37 cellular contexts compared by ENCODE assay signal in the genomic region with DNA sequence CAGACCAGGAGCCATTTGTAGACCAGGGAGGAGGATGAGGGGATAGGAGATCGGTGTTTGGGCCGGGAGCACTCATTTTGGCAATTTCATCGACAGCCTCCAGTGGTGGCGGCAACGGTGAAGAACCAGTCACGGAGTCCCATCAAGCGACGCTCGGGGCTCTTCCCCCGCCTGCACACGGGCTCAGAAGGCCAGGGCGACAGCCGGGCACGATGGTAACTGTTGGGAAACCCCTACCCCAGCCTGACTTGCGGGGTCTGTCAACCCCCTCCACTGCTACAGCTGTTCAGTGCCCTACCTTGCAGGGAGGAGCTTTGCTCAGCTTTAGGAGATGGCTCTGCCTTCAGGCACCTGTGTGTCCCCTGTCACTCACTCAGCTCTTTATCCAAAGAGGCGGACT. TPM values are rescaled to one million over a fixed set of nuclear protein-coding genes. Genes with fewer than 3 reads are reported as not detected.
"Had no signal": no experiment of that assay in that cellular context is flagged by ENCODE, and none has a peak within 500 bp of the region (broad histone marks: within the 10 kb centered on the region; RNA-seq: fewer than 3 reads in every experiment).

No MANE protein-coding gene starts in this region.

- H3K9me3 ChIP-seq: MG63 had no signal

- H3K4me1 Mint-ChIP-seq: activated CD4-positive, alpha-beta memory T cell treated with anti-CD3 and anti-CD28 coated beads, Interleukin-2, amount 10 ng/mL, durations not matched to agents 7 days and 5 days; activated naive CD8-positive, alpha-beta T cell treated with anti-CD3 and anti-CD28 coated beads for 36 hours; activated T-helper 17 cell treated with anti-CD3 and anti-CD28 coated beads, Interleukin-2, amount 50 U/mL, for 72 hours had no signal

- H3K27me3 Mint-ChIP-seq: activated CD4-positive, alpha-beta memory T cell treated with anti-CD3 and anti-CD28 coated beads, Interleukin-2, amount 10 ng/mL, durations not matched to agents 7 days and 5 days; activated naive CD8-positive, alpha-beta T cell treated with anti-CD3 and anti-CD28 coated beads for 36 hours; activated T-helper 17 cell treated with anti-CD3 and anti-CD28 coated beads, Interleukin-2, amount 50 U/mL, for 72 hours had no signal

- H3K27me3 ChIP-seq: ascending aorta, MG63 had no signal

- H3K27ac Mint-ChIP-seq: activated CD4-positive, alpha-beta memory T cell treated with anti-CD3 and anti-CD28 coated beads, Interleukin-2, amount 10 ng/mL, durations not matched to agents 7 days and 5 days; activated naive CD8-positive, alpha-beta T cell treated with anti-CD3 and anti-CD28 coated beads for 36 hours; activated T-cell treated with anti-CD3 and anti-CD28 coated beads, Interleukin-2, amount 50 U/mL, for 72 hours; activated T-helper 17 cell treated with anti-CD3 and anti-CD28 coated beads, Interleukin-2, amount 50 U/mL, for 72 hours had no signal

- H3K4me1 ChIP-seq: ascending aorta had no signal

- FAIRE-seq: RCC 7860 had no signal

- H3K27ac ChIP-seq: ascending aorta, PC-9, RWPE1, VCaP had no signal

- DNase-seq: activated CD4-positive, alpha-beta memory T cell treated with anti-CD3 and anti-CD28 coated beads, Interleukin-2, amount 10 ng/mL, durations not matched to agents 7 days and 5 days; activated CD4-positive, alpha-beta T cell treated with anti-CD3 and anti-CD28 coated beads for 1 hour; activated CD4-positive, alpha-beta T cell treated with anti-CD3 and anti-CD28 coated beads for 48 hours; activated CD4-positive, CD25-positive, alpha-beta regulatory T cell; activated effector memory CD4-positive, alpha-beta T cell treated with anti-CD3 and anti-CD28 coated beads, Interleukin-2, amount 50 U/mL, for 16 hours; activated naive CD4-positive, alpha-beta T cell; activated naive CD4-positive, alpha-beta T cell treated with anti-CD3 and anti-CD28 coated beads, Interleukin-2, amount 50 U/mL, for 16 hours; activated naive CD8-positive, alpha-beta T cell treated with anti-CD3 and anti-CD28 coated beads for 36 hours; activated T-cell treated with anti-CD3 and anti-CD28 coated beads, Interleukin-2, amount 50 U/mL, for 1 hour; activated T-cell treated with anti-CD3 and anti-CD28 coated beads, Interleukin-2, amount 50 U/mL, for 72 hours; amniotic stem cell; Kasumi-1; KG1; MG63; NCI-H1048; NCI-H1105 treated with DMSO at 0.1 percent for 48 hours; NCI-H1436; NCI-H1694 treated with DMSO at 0.1 percent for 48 hours; NCI-H2029; NCI-H2171; NCI-H510A; NCI-H526; NCI-H748 treated with DMSO at 0.1 percent for 48 hours; NK-92 treated with Interleukin-12 subunit alpha and Interleukin-12 subunit beta, amount 100 ng/mL, for 24 hours; PC-9; Right ventricle myocardium superior; SW 1271; T-helper 1 cell; T-helper 2 cell; T-helper 9 cell had no signal

- H3K4me3 ChIP-seq: ascending aorta, MG63, PC-9 had no signal

- H3K4me3 Mint-ChIP-seq: activated CD4-positive, alpha-beta memory T cell treated with anti-CD3 and anti-CD28 coated beads, Interleukin-2, amount 10 ng/mL, durations not matched to agents 7 days and 5 days; activated naive CD8-positive, alpha-beta T cell treated with anti-CD3 and anti-CD28 coated beads for 36 hours; activated T-cell treated with anti-CD3 and anti-CD28 coated beads, Interleukin-2, amount 50 U/mL, for 72 hours; activated T-helper 17 cell treated with anti-CD3 and anti-CD28 coated beads, Interleukin-2, amount 50 U/mL, for 72 hours had no signal

- ATAC-seq: activated T-cell treated with anti-CD3 and anti-CD28 coated beads, Interleukin-2, amount 50 U/mL, for 72 hours; activated T-helper 17 cell treated with anti-CD3 and anti-CD28 coated beads, Interleukin-2, amount 50 U/mL, for 72 hours had no signal

RNA-seq across cellular contexts. Expression of a gene that starts 43.0 kb away (rescaled TPM):
- total RNA-seq: activated CD4-positive, alpha-beta memory T cell treated with anti-CD3 and anti-CD28 coated beads, Interleukin-2, amount 10 ng/mL, durations not matched to agents 7 days and 5 days; activated CD8-positive, alpha-beta memory T cell treated with anti-CD3 and anti-CD28 coated beads for 36 hours; activated naive CD8-positive, alpha-beta T cell treated with anti-CD3 and anti-CD28 coated beads for 36 hours; activated T-cell treated with anti-CD3 and anti-CD28 coated beads, Interleukin-2, amount 50 U/mL, for 72 hours; activated T-helper 17 cell treated with anti-CD3 and anti-CD28 coated beads, Interleukin-2, amount 50 U/mL, for 72 hours; ascending aorta; OCI-LY7; PC-9; Right ventricle myocardium superior had no signal
